In genomic region chr2:47272031-47272864, GRCh38 we compare ENCODE assay signal across 8 cellular contexts.
A peak's percentile ranks its signal among the peaks of the same experiment; 100 is the strongest.
DNase-seq lines count a peak whose midpoint lies in the region; ATAC-seq and TF ChIP-seq lines count a peak whose summit lies in the region.

No MANE protein-coding gene starts in this region.

- no peak overlapping the region for H3K27ac Mint-ChIP-seq in activated naive CD8-positive, alpha-beta T cell treated with anti-CD3 and anti-CD28 coated beads, Interleukin-2, amount 50 U/mL, for 24 hours

- H3K9me3 Mint-ChIP-seq in activated naive CD8-positive, alpha-beta T cell treated with anti-CD3 and anti-CD28 coated beads, Interleukin-2, amount 50 U/mL, for 24 hours = no peaks in the 10 kb centered on the region

- H3K27me3 Mint-ChIP-seq in activated naive CD8-positive, alpha-beta T cell treated with anti-CD3 and anti-CD28 coated beads, Interleukin-2, amount 50 U/mL, for 24 hours = no peaks in the 10 kb centered on the region

- no peaks in the 10 kb centered on the region for H3K9me3 ChIP-seq in heart right ventricle
- no peaks in the 10 kb centered on the region for H3K9me3 ChIP-seq in vagina

- H3K27ac ChIP-seq in heart right ventricle (peak overlapping the region; percentile 23 to 87 (median 72)), vagina (peak overlapping the region; percentile 2)

- H3K36me3 ChIP-seq in heart right ventricle (no peaks in the 10 kb centered on the region), vagina (no peaks in the 10 kb centered on the region)

- H3K27me3 ChIP-seq in heart right ventricle = no peaks in the 10 kb centered on the region
- no peaks in the 10 kb centered on the region for H3K27me3 ChIP-seq in vagina

- H3K4me3 Mint-ChIP-seq in activated naive CD8-positive, alpha-beta T cell treated with anti-CD3 and anti-CD28 coated beads, Interleukin-2, amount 50 U/mL, for 24 hours = peak overlapping the region; percentile 54

- TF ChIP-seq CTCF in heart right ventricle (IDR thresholded peaks at IDR 0.05) = peak; percentile 97 to 99 (median 98)
- TF ChIP-seq CTCF in vagina (IDR thresholded peaks at IDR 0.05) = peak; percentile 88 to 92 (median 90)

- WGBS in heart right ventricle, 2 donors = 9 to 12% methylated on average over 44 to 46 of the region's 46 CpGs

- ATAC-seq in GM21381 (IDR thresholded peaks at IDR 0.05; ENCODE audit: unreplicated experiment) = peak; percentile 84
- ATAC-seq in activated naive CD8-positive, alpha-beta T cell treated with anti-CD3 and anti-CD28 coated beads, Interleukin-2, amount 50 U/mL, for 24 hours = peak; percentile 68
- peak; percentile 77 to 85 (median 80) for ATAC-seq in heart right ventricle

- H3K4me1 Mint-ChIP-seq in activated naive CD8-positive, alpha-beta T cell treated with anti-CD3 and anti-CD28 coated beads, Interleukin-2, amount 50 U/mL, for 24 hours = peaks cover 2% of the 10 kb centered on the region

- H3K4me3 ChIP-seq in heart right ventricle = peak overlapping the region in 9 of 10 donors; percentile 20 to 64 (median 48)
- peak overlapping the region; percentile 28 to 33 for H3K4me3 ChIP-seq in vagina

- TF ChIP-seq POLR2A in vagina (IDR thresholded peaks at IDR 0.05) = no peak

- intact Hi-C loops in heart right ventricle (cut with DNase I) = loop anchor here in 5 of 10 donors (2.0 to 10.0 kb wide), 6 partner anchors 35 to 355 kb away; partner anchors contain the start of gene MCFD2 (in 1 of the 5)
- intact Hi-C loops in posterior vena cava (cut with DNase I) = loop anchor here in 1 of 2 donors (10.0 kb wide), 1 partner anchor 227 kb away; no protein-coding TSS in a partner anchor
- intact Hi-C loops in vagina (cut with DNase I) = no loop called here

- H3K4me1 ChIP-seq in heart right ventricle = peaks cover 3 to 64% (median 52%) of the 10 kb centered on the region in 9 donors
- peaks cover 21% of the 10 kb centered on the region for H3K4me1 ChIP-seq in vagina

- DNase-seq in COLO829 (ENCODE audit: low spot score) (peak; percentile 76), Kasumi-1 (lab: John Stamatoyannopoulos, UW) (peak; percentile 34 to 54), SW 1271 (lab: John Stamatoyannopoulos, UW) (peak; percentile 20 to 36), heart right ventricle (peak; percentile 75 to 76), posterior vena cava (ENCODE audit: low spot score) (peak; percentile 94), vagina (ENCODE audit: extremely low spot score in 2 of 2) (no peak)
- peak; percentile 70 for DNase-seq in activated naive CD8-positive, alpha-beta T cell treated with anti-CD3 and anti-CD28 coated beads, Interleukin-2, amount 50 U/mL, for 24 hours

- no peaks in the 10 kb centered on the region for H3K36me3 Mint-ChIP-seq in activated naive CD8-positive, alpha-beta T cell treated with anti-CD3 and anti-CD28 coated beads, Interleukin-2, amount 50 U/mL, for 24 hours (ENCODE audit: low read depth)

Comparison
In these comparisons a context has a peak if more than half of its experiments do, and no peak if none do; other contexts are left out.
1. DNase-seq: peak in COLO829 (single experiment), Kasumi-1 (2 of 2), SW 1271 (2 of 2), activated naive CD8-positive, alpha-beta T cell treated with anti-CD3 and anti-CD28 coated beads, Interleukin-2, amount 50 U/mL, for 24 hours (single experiment), heart right ventricle (2 of 2) and posterior vena cava (single experiment); none in vagina (0 of 2).
2. Peak in every context shown above with its lines, with median percentiles within 50 percentile points of each other: ATAC-seq.